ENCODE assay signal across 27 cellular contexts in the genomic region with DNA sequence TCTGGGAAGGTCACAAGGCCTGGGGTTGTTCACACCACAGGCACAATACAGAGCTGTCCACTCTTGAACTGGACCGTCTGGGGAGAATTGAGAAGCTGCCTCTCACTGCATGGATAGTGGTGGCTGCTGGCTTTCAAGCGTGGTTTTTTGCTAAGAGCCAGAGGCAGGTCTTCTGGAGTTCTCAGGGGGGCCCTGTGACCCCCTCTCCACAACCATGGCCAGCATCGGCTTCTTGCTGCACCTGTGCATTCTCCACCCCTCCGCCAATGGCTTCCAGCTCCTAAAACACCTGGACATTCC.
"Had no signal": no experiment of that assay in that cellular context is flagged by ENCODE, and none has a peak within 500 bp of the region (broad histone marks: within the 10 kb centered on the region; RNA-seq: fewer than 3 reads in every experiment).

No MANE protein-coding gene starts in this region.

- ATAC-seq: left colon, left lung, lower lobe of right lung, natural killer cell, right cardiac atrium had no signal

- H3K4me1 ChIP-seq: left lung, neural progenitor cell, prostate gland, sigmoid colon, tibial artery, vagina had no signal

- H3K27ac ChIP-seq: left lung, lower lobe of right lung, neural progenitor cell, neutrophil, ovary, prostate gland, sigmoid colon, spleen, suprapubic skin, thoracic aorta, tibial artery, vagina had no signal

- H3K9me3 ChIP-seq: left lung, lower lobe of right lung, neutrophil, ovary, prostate gland, sigmoid colon, spleen, suprapubic skin, thoracic aorta, tibial artery, vagina had no signal

- H3K27me3 ChIP-seq: left lung, neural progenitor cell, neutrophil, ovary, spleen, vagina had no signal

- H3K36me3 ChIP-seq: left lung, lower lobe of right lung, neural progenitor cell, neutrophil, ovary, prostate gland, sigmoid colon, spleen, suprapubic skin, thoracic aorta, tibial artery, vagina had no signal

- H3K9ac ChIP-seq: neural progenitor cell had no signal

- H2AFZ ChIP-seq: neural progenitor cell had no signal

- H3K4me2 ChIP-seq: neural progenitor cell had no signal

- DNase-seq: hypothalamus; immature natural killer cell; kidney; left colon; lower lobe of right lung; mesendoderm; naive B cell; natural killer cell; nephron progenitor cell; occipital lobe; ovary; retina; sigmoid colon; small intestine; stimulated activated CD4-positive, alpha-beta T cell treated with anti-CD3 and anti-CD28 coated beads, Interleukin-4, amount 100 ng/mL, for 24 hours; stimulated activated naive CD4-positive, alpha-beta T cell; tibial artery; trophoblast cell had no signal

- H3K4me3 ChIP-seq: left lung, lower lobe of right lung, neural progenitor cell, ovary, prostate gland, sigmoid colon, spleen, suprapubic skin, thoracic aorta, tibial artery, vagina had no signal
